Comparison of ENCODE assay signal across 22 cellular contexts in the genomic region with DNA sequence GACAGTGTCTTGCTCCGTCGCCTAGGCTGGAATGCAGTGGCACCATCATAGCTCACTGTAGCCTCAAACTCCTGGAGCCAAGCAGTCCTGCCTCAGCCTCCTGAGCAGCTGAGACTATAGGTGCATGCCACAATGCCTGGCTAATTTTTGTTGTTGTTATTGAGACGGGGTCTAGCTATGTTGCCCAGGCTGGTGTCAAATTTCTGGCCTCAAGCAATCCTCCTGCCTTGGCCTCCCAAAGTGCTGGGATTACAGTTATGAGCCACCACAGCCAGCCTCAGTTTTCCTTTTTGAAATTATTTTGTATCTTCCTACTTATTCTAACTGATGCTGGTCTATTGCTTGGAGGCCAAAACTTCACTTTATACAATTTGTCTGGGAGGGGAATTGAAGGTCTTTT.
"Had no signal": no experiment of that assay in that cellular context is flagged by ENCODE, and none has a peak within 500 bp of the region (broad histone marks: within the 10 kb centered on the region; RNA-seq: fewer than 3 reads in every experiment).

No MANE protein-coding gene starts in this region.

- H3K9me3 ChIP-seq: SJSA1 had no signal

- H3K27ac ChIP-seq: HL-60, SK-N-MC had no signal

- H3K27me3 ChIP-seq: SJSA1 had no signal

- DNase-seq: KBM-7, MV-4-11, NCI-H1048, NCI-H1105, NCI-H1417, NCI-H1436 treated with DMSO at 0.1 percent for 48 hours, NCI-H1694, NCI-H187 treated with DMSO at 0.1 percent for 48 hours, NCI-H2029 treated with DMSO at 0.1 percent for 48 hours, NCI-H2107, NCI-H2227 treated with DMSO at 0.1 percent for 48 hours, NCI-H524, NCI-H69, NCI-H774, Right ventricle myocardium superior, RPMI8226, SIG-M5 had no signal

- H3K36me3 ChIP-seq: SJSA1 had no signal

- H3K4me3 ChIP-seq: SJSA1, SK-N-MC had no signal

- FAIRE-seq: HTR-8/SVneo, RCC 7860 had no signal
